Comparison of ENCODE assay signal across 8 cellular contexts in the genomic region with DNA sequence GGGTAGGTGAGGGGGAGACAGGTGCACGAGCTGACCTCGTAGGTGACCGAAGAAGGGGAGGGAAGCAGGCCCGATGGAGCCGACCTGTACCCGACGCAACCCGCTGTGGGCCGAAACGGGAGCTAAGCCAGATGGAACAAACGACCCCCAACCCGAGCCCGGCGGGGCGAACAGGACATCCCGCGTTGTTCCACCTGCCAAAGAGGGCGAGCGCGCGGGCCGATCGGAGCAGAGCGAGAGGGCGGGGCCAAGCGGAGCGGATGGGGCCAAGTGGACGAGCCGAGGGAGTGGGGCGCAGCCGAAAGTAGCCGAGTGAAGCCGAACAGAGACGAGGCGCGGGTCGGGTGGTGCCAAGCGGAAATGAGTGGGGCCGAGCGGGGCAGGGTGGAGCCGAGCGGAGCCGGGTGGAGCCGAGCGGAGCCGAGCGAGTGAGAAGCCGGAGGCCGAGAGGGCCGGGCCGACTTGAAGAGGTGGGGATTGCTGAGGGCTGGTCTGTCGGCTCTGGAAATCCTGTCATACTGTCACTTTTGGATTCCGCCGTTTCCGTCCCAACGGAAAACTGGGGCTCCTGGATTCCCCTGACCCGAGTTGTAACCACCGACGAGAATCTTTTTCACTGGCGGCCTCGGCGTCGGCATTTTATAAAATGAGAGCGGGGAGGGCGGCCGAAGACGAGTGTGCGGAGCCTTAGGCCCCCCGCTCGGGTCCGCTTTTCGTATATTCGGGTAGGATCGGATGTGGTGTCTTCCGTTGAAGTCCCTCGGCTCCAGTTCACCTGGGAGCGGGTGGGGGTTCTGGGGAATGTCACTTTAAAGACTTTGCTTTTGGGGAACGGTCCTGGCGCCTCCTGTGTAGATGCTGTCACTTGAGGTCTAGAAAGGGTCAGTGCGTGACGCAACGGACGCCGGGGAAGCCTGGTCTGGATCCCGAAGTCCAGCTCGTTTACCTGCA. TPM values are rescaled to one million over a fixed set of nuclear protein-coding genes. Genes with fewer than 3 reads are reported as not detected.
DNase-seq lines count a peak whose midpoint lies in the region; ATAC-seq and TF ChIP-seq lines count a peak whose summit lies in the region.

No MANE protein-coding gene starts in this region.

- TF ChIP-seq RAD21 in SK-N-SH (IDR thresholded peaks at IDR 0.05; ENCODE audit: low read length) = no peak

- H3K27me3 Mint-ChIP-seq in activated naive CD8-positive, alpha-beta T cell treated with anti-CD3 and anti-CD28 coated beads for 36 hours = no peaks in the 10 kb centered on the region
- H3K27me3 Mint-ChIP-seq in glutamatergic neuron (ENCODE audit: unreplicated experiment) = peaks cover 4% of the 10 kb centered on the region

- peak; percentile 59 for DNase-seq in DMS 273 treated with DMSO at 0.1 percent for 48 hours (lab: John Stamatoyannopoulos, UW)
- DNase-seq in HuH-7 (ENCODE audit: low spot score) = peak; percentile 8
- DNase-seq in SK-N-SH = peak; percentile 98
- peak; percentile 97 for DNase-seq in activated naive CD8-positive, alpha-beta T cell treated with anti-CD3 and anti-CD28 coated beads for 36 hours
- DNase-seq in glutamatergic neuron = peak; percentile 95
- DNase-seq in osteoblast (ENCODE audit: insufficient read length, low spot score, missing footprints) = peak; percentile 98
- peak; percentile 97 for DNase-seq in testis

- peaks cover 3% of the 10 kb centered on the region for H3F3A ChIP-seq in SK-N-SH (replicated peaks; ENCODE audit: insufficient read depth)

- CTCF ChIA-PET in SK-N-SH (lab: Yijun Ruan, JAX) = interaction anchor here (0.7 to 4.5 kb wide), 35 partner anchors 10 to 571 kb away, joined by 3 to 48 read pairs (median 6); a partner anchor contains a TSS

- intact Hi-C loops in testis (cut with DNase I; ENCODE audit: low total_unique reads) = no loop called here

- H3K79me2 ChIP-seq in SK-N-SH (ENCODE audit: insufficient read depth) (no peaks in the 10 kb centered on the region), osteoblast (ENCODE audit: insufficient read depth, low read length) (no peaks in the 10 kb centered on the region)

- H3K9me3 Mint-ChIP-seq in activated naive CD8-positive, alpha-beta T cell treated with anti-CD3 and anti-CD28 coated beads for 36 hours = peaks cover 30% of the 10 kb centered on the region
- peaks cover 13% of the 10 kb centered on the region for H3K9me3 Mint-ChIP-seq in glutamatergic neuron (ENCODE audit: unreplicated experiment)

- no peak for TF ChIP-seq CTCF in SK-N-SH (IDR thresholded peaks at IDR 0.05)
- no peak for TF ChIP-seq CTCF in glutamatergic neuron (IDR thresholded peaks at IDR 0.05; ENCODE audit: partially characterized antibody, unreplicated experiment)
- no peak for TF ChIP-seq CTCF in osteoblast (IDR thresholded peaks at IDR 0.05; ENCODE audit: extremely low read depth, low read depth, low read length)
- no peak for TF ChIP-seq CTCF in testis (IDR thresholded peaks at IDR 0.05)

- H3K4me1 ChIP-seq in SK-N-SH (ENCODE audit: control insufficient read depth in 1 of 2, insufficient read depth in 2 of 2, low read depth in 1 of 2, low read length in 1 of 2) (peaks cover 7 to 12% of the 10 kb centered on the region in 2 experiments; a peak in 3 of 4 replicates), osteoblast (ENCODE audit: insufficient read depth, low read length) (peaks cover 9% of the 10 kb centered on the region), testis (peaks cover 11% of the 10 kb centered on the region)

- no peak for TF ChIP-seq POLR2A in testis (IDR thresholded peaks at IDR 0.05)

- POLR2A ChIA-PET in SK-N-SH (lab: Yijun Ruan, JAX) = interaction anchor here (0.6 to 1.5 kb wide), 3 partner anchors 111 to 230 kb away, joined by 3 to 10 read pairs (median 4); a partner anchor contains a TSS

- H3K9me2 ChIP-seq in SK-N-SH = no peaks in the 10 kb centered on the region

- peak overlapping the region; percentile 61 to 69 for H3K4me3 ChIP-seq in SK-N-SH (ENCODE audit: low read depth in 2 of 2, low read length in 1 of 2)
- H3K4me3 ChIP-seq in osteoblast (ENCODE audit: insufficient read depth, low read length) = peak overlapping the region; percentile 78
- peak overlapping the region; percentile 70 to 77 for H3K4me3 ChIP-seq in testis

- H4K20me1 ChIP-seq in SK-N-SH (ENCODE audit: insufficient read depth) = no peaks in the 10 kb centered on the region
- H4K20me1 ChIP-seq in osteoblast (ENCODE audit: insufficient read depth, low read length) = no peaks in the 10 kb centered on the region

- peak overlapping the region; percentile 79 for H3K27ac Mint-ChIP-seq in activated naive CD8-positive, alpha-beta T cell treated with anti-CD3 and anti-CD28 coated beads for 36 hours
- H3K27ac Mint-ChIP-seq in glutamatergic neuron (ENCODE audit: unreplicated experiment) = no peak overlapping the region

- H3K4me1 Mint-ChIP-seq in activated naive CD8-positive, alpha-beta T cell treated with anti-CD3 and anti-CD28 coated beads for 36 hours = peaks cover 22% of the 10 kb centered on the region
- peaks cover 2% of the 10 kb centered on the region for H3K4me1 Mint-ChIP-seq in glutamatergic neuron (ENCODE audit: low read depth, unreplicated experiment)

- peaks cover 20% of the 10 kb centered on the region for H3K36me3 Mint-ChIP-seq in activated naive CD8-positive, alpha-beta T cell treated with anti-CD3 and anti-CD28 coated beads for 36 hours
- peaks cover 7% of the 10 kb centered on the region for H3K36me3 Mint-ChIP-seq in glutamatergic neuron (ENCODE audit: unreplicated experiment)

- ATAC-seq in GM21528 (IDR thresholded peaks at IDR 0.05; ENCODE audit: low FRiP score, unreplicated experiment) = peak; percentile 96

- H3K4me3 Mint-ChIP-seq in activated naive CD8-positive, alpha-beta T cell treated with anti-CD3 and anti-CD28 coated beads for 36 hours = peak overlapping the region; percentile 81
- peak overlapping the region; percentile 92 for H3K4me3 Mint-ChIP-seq in glutamatergic neuron (ENCODE audit: unreplicated experiment)

- no peak overlapping the region; a peak in 1 of 4 replicates for H3K27ac ChIP-seq in SK-N-SH (ENCODE audit: low read depth in 2 of 2, low read length in 1 of 2)
- H3K27ac ChIP-seq in osteoblast (ENCODE audit: low read depth, low read length) = peak overlapping the region; percentile 35
- peak overlapping the region; percentile 23 to 63 for H3K27ac ChIP-seq in testis

- H3K36me3 ChIP-seq in SK-N-SH (replicated peaks in 1 of 2; ENCODE audit: control insufficient read depth in 1 of 2, insufficient read depth in 2 of 2, low read length in 1 of 2) (no peaks in the 10 kb centered on the region), osteoblast (ENCODE audit: insufficient read depth, low read length) (no peaks in the 10 kb centered on the region), testis (ENCODE audit: low read depth, missing control alignments) (no peaks in the 10 kb centered on the region)

- 3% methylated on average over 43 of the region's 86 CpGs for WGBS in SK-N-SH (ENCODE audit: low lambda C conversion rate)
- WGBS in testis, 2 donors = 1% methylated on average over 34 to 86 of the region's 86 CpGs

- peak overlapping the region; percentile 72 for H3K9ac ChIP-seq in SK-N-SH

- H2AFZ ChIP-seq in SK-N-SH (ENCODE audit: low read depth) (peak overlapping the region; percentile 100), osteoblast (ENCODE audit: low read length) (peak overlapping the region; percentile 96)

- H3K4me2 ChIP-seq in SK-N-SH (peak overlapping the region; percentile 97), osteoblast (ENCODE audit: insufficient read depth, low read length) (peak overlapping the region; percentile 93)

- H3K9me3 ChIP-seq in SK-N-SH (no peaks in the 10 kb centered on the region), osteoblast (ENCODE audit: low read depth, low read length) (no peaks in the 10 kb centered on the region), testis (no peaks in the 10 kb centered on the region)

- H3K27me3 ChIP-seq in SK-N-SH (ENCODE audit: insufficient read depth) (no peaks in the 10 kb centered on the region), osteoblast (ENCODE audit: insufficient read depth, low read length) (peaks cover 9% of the 10 kb centered on the region), testis (no peaks in the 10 kb centered on the region)

- no peak for TF ChIP-seq EP300 in SK-N-SH (IDR thresholded peaks at IDR 0.05; ENCODE audit: borderline replicate concordance in 1 of 2, low read depth in 1 of 2, low read length in 1 of 2)

TF ChIP-seq in SK-N-SH, 30 proteins besides CTCF, POLR2A, EP300 and RAD21:
- no peak for TF ChIP-seq RCOR1 (IDR thresholded peaks at IDR 0.05; ENCODE audit: low read length)
- no peak for TF ChIP-seq CHD2 (IDR thresholded peaks at IDR 0.05; ENCODE audit: low read length, partially characterized antibody)
- TF ChIP-seq NFIC (IDR thresholded peaks at IDR 0.05; ENCODE audit: borderline replicate concordance) = no peak
- no peak for TF ChIP-seq FOXM1 (IDR thresholded peaks at IDR 0.05; ENCODE audit: low read depth)
- no peak for TF ChIP-seq ELF1 (IDR thresholded peaks at IDR 0.05)
- TF ChIP-seq POLR2AphosphoS5 (IDR thresholded peaks at IDR 0.05; ENCODE audit: low read depth, low read length) = no peak
- no peak for TF ChIP-seq MEF2A (IDR thresholded peaks at IDR 0.05; ENCODE audit: borderline replicate concordance, low read depth)
- 0 out of 2 replicates have a peak, but pooled peaks have one; percentile 33 for TF ChIP-seq SIN3A (IDR thresholded peaks at IDR 0.05; ENCODE audit: borderline replicate concordance, low read depth, low read length)
- no peak for TF ChIP-seq TEAD4 (IDR thresholded peaks at IDR 0.05; ENCODE audit: borderline replicate concordance, insufficient read depth)
- TF ChIP-seq MXI1 (IDR thresholded peaks at IDR 0.05; ENCODE audit: low read depth, low read length) = peak; percentile 57; the same call in 1 of the 2 replicates
- no peak for TF ChIP-seq TAF1 (IDR thresholded peaks at IDR 0.05; ENCODE audit: borderline replicate concordance, low read depth, low read length)
TF ChIP-seq in SK-N-SH: peak in this region for 2.

RNA-seq across cellular contexts. Expression of a gene that starts 15.6 kb away (rescaled TPM):
- polyA plus RNA-seq in SK-N-SH (2012; rRNA removed) (not detected in 2 replicates), testis (ENCODE audit: insufficient read depth, low read depth, low replicate concordance) (3.3 TPM)
- not detected in 2 replicates for polyA plus RNA-seq in SK-N-SH (2012; cell fraction: cytosol; rRNA removed)
- polyA plus RNA-seq in SK-N-SH (2012; cell fraction: nucleus; rRNA removed) = not detected in 2 replicates
- total RNA-seq in activated naive CD8-positive, alpha-beta T cell treated with anti-CD3 and anti-CD28 coated beads for 36 hours = under 1 TPM in 1 of 2 experiments, not detected in 1; 0.20 TPM
- total RNA-seq in glutamatergic neuron (ENCODE audit: unreplicated experiment) (not detected), osteoblast (not detected in 2 replicates), testis (1 to 10 TPM; 1.1 TPM)

Comparison
In these comparisons a context has a peak if more than half of its experiments do, and no peak if none do; other contexts are left out.
1. DNase-seq: peak in every context shown above with its lines; median percentile 98 in SK-N-SH; 98 in osteoblast; 97 in activated naive CD8-positive, alpha-beta T cell treated with anti-CD3 and anti-CD28 coated beads for 36 hours; 97 in testis; 95 in glutamatergic neuron; 59 in DMS 273 treated with DMSO at 0.1 percent for 48 hours; 8 in HuH-7.
2. H3K27ac ChIP-seq: peak in osteoblast (single experiment) and testis (2 of 2); none in SK-N-SH (0 of 2).
3. Peak in every context shown above with its lines, with median percentiles within 50 percentile points of each other: H3K4me3 ChIP-seq.